17 cellular contexts compared by ENCODE assay signal in genomic region chr7:116214921-116215320, GRCh38. TPM values are rescaled to one million over a fixed set of nuclear protein-coding genes. Genes with fewer than 3 reads are reported as not detected.
DNase-seq lines count a peak whose midpoint lies in the region; ATAC-seq and TF ChIP-seq lines count a peak whose summit lies in the region.
"Had no signal": no experiment of that assay in that cellular context is flagged by ENCODE, and none has a peak within 500 bp of the region (broad histone marks: within the 10 kb centered on the region; RNA-seq: fewer than 3 reads in every experiment).

No MANE protein-coding gene starts in this region.

- TF ChIP-seq CTCF in left ventricle myocardium inferior (IDR thresholded peaks at IDR 0.05; ENCODE audit: borderline replicate concordance) = no peak
- no peak for TF ChIP-seq CTCF in right atrium auricular region (IDR thresholded peaks at IDR 0.05)
- no peak for TF ChIP-seq CTCF in uterus (IDR thresholded peaks at IDR 0.05)

- H3K27me3 ChIP-seq in left ventricle myocardium inferior (ENCODE audit: low read depth) (no peaks in the 10 kb centered on the region), right atrium auricular region (no peaks in the 10 kb centered on the region), uterus (no peaks in the 10 kb centered on the region)

- peaks cover 46% of the 10 kb centered on the region for H3K4me1 Mint-ChIP-seq in activated T-helper 17 cell treated with anti-CD3 and anti-CD28 coated beads, Interleukin-2, amount 50 U/mL, for 72 hours
- peaks cover 81 to 84% of the 10 kb centered on the region in 2 donors for H3K4me1 Mint-ChIP-seq in immature natural killer cell

- no peak overlapping the region for H3K4me3 ChIP-seq in left ventricle myocardium inferior
- no peak overlapping the region for H3K4me3 ChIP-seq in right atrium auricular region
- H3K4me3 ChIP-seq in uterus = no peak overlapping the region

- DNase-seq in left ventricle myocardium inferior (no peak), right atrium auricular region (ENCODE audit: low spot score) (no peak), immature natural killer cell (no peak), uterus (no peak), NCI-H345 treated with DMSO at 0.1 percent for 48 hours (lab: John Stamatoyannopoulos, UW; ENCODE audit: unreplicated experiment) (no peak), mesenteric fat pad (ENCODE audit: low spot score) (no peak)
- DNase-seq: activated CD4-positive, alpha-beta T cell treated with anti-CD3 and anti-CD28 coated beads for 4 hours; activated gamma-delta T cell; DND-41; GOT3; NCI-H2081; NCI-H82; stimulated activated CD4-positive, alpha-beta T cell treated with anti-CD3 and anti-CD28 coated beads, Interleukin-4, amount 100 ng/mL, for 1 hour had no signal

- peak overlapping the region; percentile 57 for H3K27ac Mint-ChIP-seq in activated T-helper 17 cell treated with anti-CD3 and anti-CD28 coated beads, Interleukin-2, amount 50 U/mL, for 72 hours
- peak overlapping the region; percentile 92 to 100 (median 98) for H3K27ac Mint-ChIP-seq in immature natural killer cell

- H3K9me3 ChIP-seq in left ventricle myocardium inferior (replicated peaks) (no peaks in the 10 kb centered on the region), right atrium auricular region (no peaks in the 10 kb centered on the region), uterus (no peaks in the 10 kb centered on the region)

- peaks cover 28% of the 10 kb centered on the region for H3K36me3 Mint-ChIP-seq in activated T-helper 17 cell treated with anti-CD3 and anti-CD28 coated beads, Interleukin-2, amount 50 U/mL, for 72 hours (ENCODE audit: low read depth)
- H3K36me3 Mint-ChIP-seq in immature natural killer cell = peaks cover 0 to 4% (median 0%) of the 10 kb centered on the region in 3 donors

- TF ChIP-seq POLR2A in uterus (IDR thresholded peaks at IDR 0.05) = no peak

- peak overlapping the region; percentile 92 for H3K4me3 Mint-ChIP-seq in activated T-helper 17 cell treated with anti-CD3 and anti-CD28 coated beads, Interleukin-2, amount 50 U/mL, for 72 hours
- peak overlapping the region; percentile 91 to 98 (median 93) for H3K4me3 Mint-ChIP-seq in immature natural killer cell
- H3K4me3 Mint-ChIP-seq: memory B cell had no signal

- H3K27me3 Mint-ChIP-seq in activated T-helper 17 cell treated with anti-CD3 and anti-CD28 coated beads, Interleukin-2, amount 50 U/mL, for 72 hours = no peaks in the 10 kb centered on the region
- H3K27me3 Mint-ChIP-seq in immature natural killer cell (ENCODE audit: low read depth in 3 of 3) = peaks cover 7 to 18% (median 10%) of the 10 kb centered on the region in 3 donors
- H3K27me3 Mint-ChIP-seq: memory B cell had no signal

- no peaks in the 10 kb centered on the region for H3K9me3 Mint-ChIP-seq in activated T-helper 17 cell treated with anti-CD3 and anti-CD28 coated beads, Interleukin-2, amount 50 U/mL, for 72 hours
- H3K9me3 Mint-ChIP-seq in immature natural killer cell = no peaks in the 10 kb centered on the region
- H3K9me3 Mint-ChIP-seq: memory B cell had no signal

- H3K4me1 ChIP-seq in left ventricle myocardium inferior (peaks cover 81% of the 10 kb centered on the region), right atrium auricular region (peaks cover 0 to 63% of the 10 kb centered on the region in 2 donors), uterus (no peaks in the 10 kb centered on the region)

- no peaks in the 10 kb centered on the region for H3K36me3 ChIP-seq in left ventricle myocardium inferior
- no peaks in the 10 kb centered on the region for H3K36me3 ChIP-seq in right atrium auricular region
- no peaks in the 10 kb centered on the region for H3K36me3 ChIP-seq in uterus

- intact Hi-C loops in left ventricle myocardium inferior (cut with micrococcal nuclease) = no loop called here
- intact Hi-C loops in uterus (cut with DNase I; ENCODE audit: low total_unique reads) = no loop called here

- no peak for ATAC-seq in activated T-helper 17 cell treated with anti-CD3 and anti-CD28 coated beads, Interleukin-2, amount 50 U/mL, for 72 hours (replicated peaks)
- no peak for ATAC-seq in GM19455 (IDR thresholded peaks at IDR 0.05; ENCODE audit: unreplicated experiment)

- H3K27ac ChIP-seq in left ventricle myocardium inferior (replicated peaks) (peak overlapping the region; percentile 94), right atrium auricular region (no peak overlapping the region), uterus (peak overlapping the region; percentile 89 to 98)
- H3K27ac ChIP-seq: RWPE1 had no signal

RNA-seq across cellular contexts. Expression of gene TES, which starts 4.6 kb away (rescaled TPM):
- total RNA-seq in left ventricle myocardium inferior = 13.9 TPM
- total RNA-seq in right atrium auricular region = 10 to 100 TPM; 18.0 to 23.3 TPM
- total RNA-seq in activated T-helper 17 cell treated with anti-CD3 and anti-CD28 coated beads, Interleukin-2, amount 50 U/mL, for 72 hours = 10 to 100 TPM; 57.6 to 79.4 TPM
- polyA plus RNA-seq in immature natural killer cell = 100 to 1,000 TPM; 235 to 402 (median 325) TPM
- 100 to 1,000 TPM; 115 to 189 (median 146) TPM for total RNA-seq in uterus
- 30.3 TPM for total RNA-seq in mesenteric fat pad

Comparison
In these comparisons a context has a peak if more than half of its experiments do, and no peak if none do; other contexts are left out.
1. H3K27ac ChIP-seq: peak in left ventricle myocardium inferior (single experiment) and uterus (2 of 2); none in right atrium auricular region (0 of 2).